In the genomic region with DNA sequence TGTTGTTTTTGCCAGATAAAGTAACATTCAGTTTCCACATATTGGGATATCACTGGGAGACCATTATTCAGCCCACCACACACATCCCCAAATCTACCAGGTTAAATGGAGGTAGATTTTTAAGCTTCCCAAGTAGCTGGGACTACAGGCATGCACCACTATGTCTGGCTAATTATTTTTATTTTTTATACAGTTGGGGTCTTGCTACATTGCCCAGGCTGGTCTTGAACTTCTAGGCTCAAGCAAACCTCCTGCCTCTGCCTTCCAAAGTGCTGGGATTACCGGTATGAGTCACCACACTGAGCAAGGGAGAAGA, we compare ENCODE assay signal across 1 cellular context.
TF ChIP-seq lines count a peak whose summit lies in the region.

No MANE protein-coding gene starts in this region.

TF ChIP-seq in IMR-90, 13 proteins besides CTCF, POLR2A, EP300 and RAD21:
- TF ChIP-seq CHD1 (IDR thresholded peaks at IDR 0.05; ENCODE audit: low read depth, low read length) (no peak), RCOR1 (IDR thresholded peaks at IDR 0.05; ENCODE audit: insufficient replicate concordance, low read length) (peak; percentile 9), FOS (IDR thresholded peaks at IDR 0.05; ENCODE audit: low read depth, low read length) (no peak)
